Comparison of ENCODE assay signal across 10 cellular contexts in genomic region chr11:125990244-125990643, GRCh38. TPM values are rescaled to one million over a fixed set of nuclear protein-coding genes. Genes with fewer than 3 reads are reported as not detected.
DNase-seq lines count a peak whose midpoint lies in the region; ATAC-seq, FAIRE-seq and TF ChIP-seq lines count a peak whose summit lies in the region.
"Had no signal": no experiment of that assay in that cellular context is flagged by ENCODE, and none has a peak within 500 bp of the region (broad histone marks: within the 10 kb centered on the region; RNA-seq: fewer than 3 reads in every experiment).

No MANE protein-coding gene starts in this region.

- no peaks in the 10 kb centered on the region for H3K36me3 ChIP-seq in K562 (ENCODE audit: control insufficient read depth, insufficient read depth, low read length)
- no peaks in the 10 kb centered on the region for H3K36me3 ChIP-seq in lung (ENCODE audit: control insufficient read depth in 2 of 2, insufficient read depth in 2 of 2, low read length in 2 of 2)

- H4K20me1 ChIP-seq in K562 (replicated peaks; ENCODE audit: control insufficient read depth, insufficient read depth, low read length) = no peaks in the 10 kb centered on the region

- TF ChIP-seq POLR2A in K562 (conservative IDR thresholded peaks at IDR 0.05) = no peak
- no peak for TF ChIP-seq POLR2A in GM12892 (IDR thresholded peaks at IDR 0.05; ENCODE audit: low read depth, low read length)

- BruUV-seq in K562 (replicated peaks; lab: Mats Ljungman, UMichigan) = no TSS peak

- no peak overlapping the region for H3K9ac ChIP-seq in K562 (ENCODE audit: insufficient read depth in 1 of 2, low read depth in 2 of 2, low read length in 2 of 2)

- H3K4me3 ChIP-seq in AG10803 (ENCODE audit: low read length) (no peak overlapping the region), K562 (no peak overlapping the region), lung (no peak overlapping the region)

- H3K4me2 ChIP-seq in K562 (ENCODE audit: insufficient read depth, low read length) = no peak overlapping the region

- POLR2A ChIA-PET in K562 (lab: Yijun Ruan, JAX) = no interaction called here

- no peak for TF ChIP-seq EP300 in K562 (IDR thresholded peaks at IDR 0.05; ENCODE audit: low read length)

- TF ChIP-seq CTCF in AG10803 (conservative IDR thresholded peaks at IDR 0.05; ENCODE audit: low read length) = no peak
- TF ChIP-seq CTCF in HFFc6 (IDR thresholded peaks at IDR 0.05) = no peak
- no peak for TF ChIP-seq CTCF in K562 (IDR thresholded peaks at IDR 0.05 in 2 of 3, conservative IDR thresholded peaks at IDR 0.05 in 1 of 3; ENCODE audit: insufficient read depth in 2 of 3, low read depth in 1 of 3, low read length in 3 of 3)
- no peak for TF ChIP-seq CTCF in lung (IDR thresholded peaks at IDR 0.05; ENCODE audit: control extremely low read depth, extremely low read depth)

- in situ Hi-C loops in K562 (cut with MboI) = no loop called here

- H3K27me3 Mint-ChIP-seq in HFFc6 (ENCODE audit: insufficient read depth) = peaks cover 4% of the 10 kb centered on the region

- WGBS in K562 (ENCODE audit: insufficient coverage, low coverage, missing lambda C conversion rate) = 2% methylated on average over 3 of the region's 3 CpGs
- 48 to 75% methylated on average over 3 of the region's 3 CpGs for WGBS in lung, 2 donors

- H3K79me2 ChIP-seq in K562 (ENCODE audit: control insufficient read depth, insufficient read depth, low read length) = no peaks in the 10 kb centered on the region

- TF ChIP-seq RAD21 in K562 (CRISPR knock-in tag; conservative IDR thresholded peaks at IDR 0.05 in 1 of 2, IDR thresholded peaks at IDR 0.05 in 1 of 2) = no peak

- no peak for ATAC-seq in K562
- ATAC-seq in lung (ENCODE audit: insufficient read depth, low FRiP score) = peak; percentile 62
- no peak for ATAC-seq in GM21381 (IDR thresholded peaks at IDR 0.05; ENCODE audit: unreplicated experiment)
- ATAC-seq: Panc1 had no signal

- H3K4me1 ChIP-seq in K562 (replicated peaks in 1 of 2; ENCODE audit: control insufficient read depth in 2 of 2, insufficient read depth in 2 of 2, low read length in 2 of 2) (no peaks in the 10 kb centered on the region), lung (ENCODE audit: control insufficient read depth in 2 of 2, insufficient read depth in 2 of 2, low read length in 2 of 2) (peaks cover 0 to 9% of the 10 kb centered on the region in 2 donors)

- H2AFZ ChIP-seq in K562 (ENCODE audit: low read depth, low read length) = no peak overlapping the region

- no peaks in the 10 kb centered on the region for H3K4me1 Mint-ChIP-seq in HFFc6 (ENCODE audit: low read depth)

- DNase-seq in AG10803 (ENCODE audit: low read depth) = peak; percentile 43
- peak; percentile 4 for DNase-seq in HFFc6
- DNase-seq in K562 (ENCODE audit: extremely low read depth in 1 of 4, low spot score in 3 of 4) = no peak
- DNase-seq in lung (ENCODE audit: low spot score) = peak; percentile 73
- DNase-seq in central memory CD4-positive, alpha-beta T cell = no peak
- DNase-seq in GM12892 (ENCODE audit: insufficient read length) = no peak
- no peak for DNase-seq in SHP77 (lab: John Stamatoyannopoulos, UW)
- DNase-seq: cortex of kidney had no signal

- no peak overlapping the region for H3K4me3 Mint-ChIP-seq in HFFc6

- H3K27ac ChIP-seq in K562 (ENCODE audit: extremely low read depth, low read depth, low read length) = no peak overlapping the region
- no peak overlapping the region for H3K27ac ChIP-seq in lung (ENCODE audit: low read depth in 1 of 2, low read length in 1 of 2)

- FAIRE-seq in K562 (lab: Jason Lieb, UNC) (no peak), GM12892 (lab: Jason Lieb, UNC) (no peak)

- intact Hi-C loops in K562 (cut with micrococcal nuclease) = no loop called here

- no peaks in the 10 kb centered on the region for H3K9me3 Mint-ChIP-seq in HFFc6

- CTCF ChIA-PET in K562 (lab: Yijun Ruan, JAX; ENCODE audit: low intra/inter-chr PET ratio) = no interaction called here

- no peaks in the 10 kb centered on the region for H3K9me1 ChIP-seq in K562 (ENCODE audit: control insufficient read depth, insufficient read depth, low read length)

- peaks cover 5 to 8% of the 10 kb centered on the region in 2 experiments; a peak in 4 of 5 replicates for H3K27me3 ChIP-seq in K562 (ENCODE audit: control insufficient read depth in 2 of 2, insufficient read depth in 2 of 2, low read length in 2 of 2)
- no peaks in the 10 kb centered on the region for H3K27me3 ChIP-seq in lung (ENCODE audit: control insufficient read depth, insufficient read depth)

- no peaks in the 10 kb centered on the region for H3K36me3 Mint-ChIP-seq in HFFc6 (ENCODE audit: low read depth)

- no peaks in the 10 kb centered on the region for H3K9me3 ChIP-seq in K562 (replicated peaks; ENCODE audit: control insufficient read depth, insufficient read depth, low read depth, low read length)
- no peaks in the 10 kb centered on the region for H3K9me3 ChIP-seq in lung (ENCODE audit: control insufficient read depth in 2 of 2, insufficient read depth in 1 of 2, low read length in 1 of 2)

- H3K27ac Mint-ChIP-seq in HFFc6 = no peak overlapping the region

TF ChIP-seq in K562, 482 proteins besides CTCF, POLR2A, EP300 and RAD21:
- TF ChIP-seq MAZ (CRISPR knock-in tag; conservative IDR thresholded peaks at IDR 0.05 in 1 of 2, IDR thresholded peaks at IDR 0.05 in 1 of 2) = no peak
- TF ChIP-seq NFIC (IDR thresholded peaks at IDR 0.05) = peak; percentile 27; the same call in 1 of the 2 replicates
- no peak for TF ChIP-seq NFXL1 (CRISPR knock-in tag; IDR thresholded peaks at IDR 0.05)
TF ChIP-seq in K562: peak in this region for 1.

RNA-seq across cellular contexts. Expression of gene VSIG10L2, which starts 44.4 kb away (rescaled TPM):
- not detected for total RNA-seq in HFFc6 (2021; fragmentation: NEBNext Ultra II Directional; extraction: Animal tissue kit (Norgen Biotek cat#: 25700))
- not detected in 2 replicates for total RNA-seq in K562 (2011; cell fraction: chromatin; rRNA removed; ENCODE audit: low replicate concordance)
- total RNA-seq in K562 (2011; cell fraction: nucleolus; rRNA removed) = not detected in 2 replicates
- not detected in 2 replicates for total RNA-seq in K562 (2011; cell fraction: nucleoplasm; rRNA removed)
- total RNA-seq in K562 (2014; rRNA removed) (not detected in 2 replicates), K562 (2014; rRNA removed; fragmentation: Illumina TruSeq; extraction: Trizol) (not detected in 2 replicates), K562 (2015; rRNA removed; fragmentation: Illumina TruSeq; extraction: Trizol) (not detected in 2 replicates), K562 (2021) (not detected in 2 replicates), lung (under 1 TPM; 0.18 to 0.43 TPM)
- polyA plus RNA-seq in K562 (2011; rRNA removed) (not detected in 2 replicates), K562 (2014; fragmentation: Illumina TruSeq; extraction: Trizol) (not detected in 2 replicates), K562 (2014; fragmentation: Nextera tagmentation; extraction: Ambion mirVana) (not detected), K562 (2014; rRNA removed) (not detected in 2 replicates), lung (under 1 TPM; 0.26 to 0.33 TPM)
- not detected in 2 replicates for polyA plus RNA-seq in K562 (2011; cell fraction: cytosol; rRNA removed)
- polyA plus RNA-seq in K562 (2011; cell fraction: nucleus; rRNA removed) = not detected in 2 replicates
- polyA plus RNA-seq in K562 (2012) = not detected in 2 replicates
- not detected in 2 replicates for polyA minus RNA-seq in K562 (2011; rRNA and poly(A)+ RNA removed)
- not detected in 2 replicates for polyA minus RNA-seq in K562 (2011; cell fraction: cytosol; rRNA and poly(A)+ RNA removed)
- polyA minus RNA-seq in K562 (2011; cell fraction: nucleus; rRNA and poly(A)+ RNA removed) = not detected in 2 replicates
- polyA plus RNA-seq in GM12892 (2012; ENCODE audit: missing spikeins) = not detected

Comparison
In these comparisons a context has a peak if more than half of its experiments do, and no peak if none do; other contexts are left out.
1. DNase-seq: peak in AG10803 (single experiment), HFFc6 (single experiment) and lung (single experiment); none in K562 (0 of 4), central memory CD4-positive, alpha-beta T cell (single experiment), GM12892 (single experiment) and SHP77 (0 of 2).